In the genomic region with DNA sequence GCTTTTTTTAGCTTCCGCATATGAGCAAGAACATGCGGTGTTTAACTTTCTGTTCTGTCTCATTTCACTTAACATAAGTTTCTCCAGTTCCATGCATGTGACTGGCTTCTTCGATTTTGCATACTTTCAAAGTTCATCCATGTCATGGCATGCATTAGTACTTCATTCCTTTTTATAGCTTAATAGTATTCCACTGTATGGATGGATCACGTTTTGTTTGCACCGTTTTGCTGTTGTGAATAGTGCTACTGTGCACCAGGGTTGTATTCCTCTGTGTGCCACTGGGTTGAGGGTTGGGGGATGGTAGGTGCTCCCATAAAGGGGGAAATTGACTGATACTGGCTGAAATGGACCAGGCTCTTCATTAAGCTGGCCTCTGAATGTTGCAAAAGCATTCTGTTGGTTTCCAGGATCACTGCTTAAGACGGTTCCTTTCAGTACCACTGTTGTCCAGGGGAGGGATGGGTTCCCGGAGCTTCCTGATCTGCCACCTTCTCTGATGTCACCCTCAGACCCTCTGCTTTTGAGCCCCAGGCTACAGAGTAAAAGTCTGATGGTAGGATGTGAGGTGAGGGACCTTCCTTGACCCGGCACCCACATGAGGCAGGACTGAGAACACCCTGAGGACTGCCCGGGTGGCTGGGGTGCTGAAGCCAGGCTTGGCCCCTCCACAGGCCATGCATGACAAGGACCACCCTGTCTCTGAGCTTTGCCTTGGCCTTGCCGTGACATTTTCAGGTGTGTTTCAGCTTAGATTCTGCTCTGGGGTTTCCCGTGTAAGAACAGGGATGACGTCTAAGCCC, we compare ENCODE assay signal across 2 cellular contexts.
TF ChIP-seq lines count a peak whose summit lies in the region.

No MANE protein-coding gene starts in this region.

TF ChIP-seq in HEK293, 187 proteins besides CTCF, POLR2A, EP300 and RAD21:
- TF ChIP-seq, protein P1, sequence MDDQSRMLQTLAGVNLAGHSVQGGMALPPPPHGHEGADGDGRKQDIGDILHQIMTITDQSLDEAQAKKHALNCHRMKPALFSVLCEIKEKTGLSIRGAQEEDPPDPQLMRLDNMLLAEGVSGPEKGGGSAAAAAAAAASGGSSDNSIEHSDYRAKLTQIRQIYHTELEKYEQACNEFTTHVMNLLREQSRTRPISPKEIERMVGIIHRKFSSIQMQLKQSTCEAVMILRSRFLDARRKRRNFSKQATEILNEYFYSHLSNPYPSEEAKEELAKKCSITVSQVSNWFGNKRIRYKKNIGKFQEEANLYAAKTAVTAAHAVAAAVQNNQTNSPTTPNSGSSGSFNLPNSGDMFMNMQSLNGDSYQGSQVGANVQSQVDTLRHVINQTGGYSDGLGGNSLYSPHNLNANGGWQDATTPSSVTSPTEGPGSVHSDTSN (CRISPR knock-in tag; IDR thresholded peaks at IDR 0.05): no peak
- TF ChIP-seq ZNF366 (tag by site-specific recombination; conservative IDR thresholded peaks at IDR 0.05): no peak
- no peak for TF ChIP-seq ZNF221 (tag by site-specific recombination; IDR thresholded peaks at IDR 0.05; ENCODE audit: borderline replicate concordance)
- TF ChIP-seq ZNF146 (tag by site-specific recombination; IDR thresholded peaks at IDR 0.05): peak; percentile 67; the same call in 1 of the 2 replicates
- TF ChIP-seq ZFHX2 (tag by site-specific recombination; conservative IDR thresholded peaks at IDR 0.05): no peak
- TF ChIP-seq ZNF548 (tag by site-specific recombination; IDR thresholded peaks at IDR 0.05): no peak

TF ChIP-seq in K562, 482 proteins besides CTCF, POLR2A, EP300 and RAD21 (continues in another document):
- TF ChIP-seq BRCA1 (IDR thresholded peaks at IDR 0.05) (no peak), BRCA1 (CRISPR knock-in tag; IDR thresholded peaks at IDR 0.05) (peak; percentile 97; the same call in 1 of the 2 replicates), TOE1 (IDR thresholded peaks at IDR 0.05; ENCODE audit: borderline replicate concordance) (no peak), TOE1 (CRISPR knock-in tag; IDR thresholded peaks at IDR 0.05; ENCODE audit: borderline replicate concordance, low read depth) (no peak), NR2C2 (CRISPR knock-in tag; IDR thresholded peaks at IDR 0.05) (no peak), NR2C2 (tag; IDR thresholded peaks at IDR 0.05) (no peak), ZNF551 (CRISPR knock-in tag; IDR thresholded peaks at IDR 0.05) (no peak), ZNF354B (CRISPR knock-in tag; IDR thresholded peaks at IDR 0.05) (no peak), SMAD3 (CRISPR knock-in tag; conservative IDR thresholded peaks at IDR 0.05) (no peak), RBM17 (IDR thresholded peaks at IDR 0.05; ENCODE audit: borderline replicate concordance, low read depth, low read length) (no peak), ETV5 (CRISPR knock-in tag; IDR thresholded peaks at IDR 0.05; ENCODE audit: low read depth) (no peak), OTX1 (CRISPR knock-in tag; IDR thresholded peaks at IDR 0.05) (no peak), NCOA1 (IDR thresholded peaks at IDR 0.05; ENCODE audit: low read depth) (no peak), TAL1 (IDR thresholded peaks at IDR 0.05) (no peak), TSC22D4 (tag; IDR thresholded peaks at IDR 0.05) (no peak), ZNF263 (CRISPR knock-in tag; IDR thresholded peaks at IDR 0.05; ENCODE audit: borderline replicate concordance) (no peak), CTBP1 (IDR thresholded peaks at IDR 0.05; ENCODE audit: borderline replicate concordance) (no peak), PHF20 (IDR thresholded peaks at IDR 0.05; ENCODE audit: partially characterized antibody) (no peak), CEBPG (CRISPR knock-in tag; IDR thresholded peaks at IDR 0.05) (no peak), CEBPG (tag; conservative IDR thresholded peaks at IDR 0.05 in 1 of 2, IDR thresholded peaks at IDR 0.05 in 1 of 2) (no peak), ZNF175 (CRISPR knock-in tag; IDR thresholded peaks at IDR 0.05; ENCODE audit: low read depth) (no peak), HMG20A (CRISPR knock-in tag; conservative IDR thresholded peaks at IDR 0.05) (no peak), ARID1B (IDR thresholded peaks at IDR 0.05) (no peak), MED1 (CRISPR knock-in tag; IDR thresholded peaks at IDR 0.05; ENCODE audit: borderline replicate concordance) (0 out of 2 replicates have a peak, but pooled peaks have one; percentile 51), NFRKB (IDR thresholded peaks at IDR 0.05; ENCODE audit: low read depth) (no peak), ZNF212 (CRISPR knock-in tag; IDR thresholded peaks at IDR 0.05) (no peak), ZNF133 (CRISPR knock-in tag; IDR thresholded peaks at IDR 0.05) (no peak), FOXP1 (CRISPR knock-in tag; IDR thresholded peaks at IDR 0.05) (no peak), CBX1 (IDR thresholded peaks at IDR 0.05; ENCODE audit: low read depth) (no peak), RNF2 (IDR thresholded peaks at IDR 0.05) (no peak), ZNF12 (CRISPR knock-in tag; IDR thresholded peaks at IDR 0.05) (0 out of 2 replicates have a peak, but pooled peaks have one; percentile 47)
- TF ChIP-seq, protein P2, sequence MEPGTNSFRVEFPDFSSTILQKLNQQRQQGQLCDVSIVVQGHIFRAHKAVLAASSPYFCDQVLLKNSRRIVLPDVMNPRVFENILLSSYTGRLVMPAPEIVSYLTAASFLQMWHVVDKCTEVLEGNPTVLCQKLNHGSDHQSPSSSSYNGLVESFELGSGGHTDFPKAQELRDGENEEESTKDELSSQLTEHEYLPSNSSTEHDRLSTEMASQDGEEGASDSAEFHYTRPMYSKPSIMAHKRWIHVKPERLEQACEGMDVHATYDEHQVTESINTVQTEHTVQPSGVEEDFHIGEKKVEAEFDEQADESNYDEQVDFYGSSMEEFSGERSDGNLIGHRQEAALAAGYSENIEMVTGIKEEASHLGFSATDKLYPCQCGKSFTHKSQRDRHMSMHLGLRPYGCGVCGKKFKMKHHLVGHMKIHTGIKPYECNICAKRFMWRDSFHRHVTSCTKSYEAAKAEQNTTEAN (CRISPR knock-in tag; IDR thresholded peaks at IDR 0.05): no peak
- TF ChIP-seq, protein P3, sequence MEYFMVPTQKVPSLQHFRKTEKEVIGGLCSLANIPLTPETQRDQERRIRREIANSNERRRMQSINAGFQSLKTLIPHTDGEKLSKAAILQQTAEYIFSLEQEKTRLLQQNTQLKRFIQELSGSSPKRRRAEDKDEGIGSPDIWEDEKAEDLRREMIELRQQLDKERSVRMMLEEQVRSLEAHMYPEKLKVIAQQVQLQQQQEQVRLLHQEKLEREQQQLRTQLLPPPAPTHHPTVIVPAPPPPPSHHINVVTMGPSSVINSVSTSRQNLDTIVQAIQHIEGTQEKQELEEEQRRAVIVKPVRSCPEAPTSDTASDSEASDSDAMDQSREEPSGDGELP (CRISPR knock-in tag; IDR thresholded peaks at IDR 0.05; ENCODE audit: borderline replicate concordance): no peak
- TF ChIP-seq, protein P4, sequence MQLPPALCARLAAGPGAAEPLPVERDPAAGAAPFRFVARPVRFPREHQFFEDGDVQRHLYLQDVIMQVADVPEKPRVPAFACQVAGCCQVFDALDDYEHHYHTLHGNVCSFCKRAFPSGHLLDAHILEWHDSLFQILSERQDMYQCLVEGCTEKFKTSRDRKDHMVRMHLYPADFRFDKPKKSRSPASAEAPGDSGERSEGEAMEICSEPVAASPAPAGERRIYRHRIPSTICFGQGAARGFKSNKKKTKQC (CRISPR knock-in tag; IDR thresholded peaks at IDR 0.05): no peak; the same call in 1 of the 2 replicates
- TF ChIP-seq, protein P5, sequence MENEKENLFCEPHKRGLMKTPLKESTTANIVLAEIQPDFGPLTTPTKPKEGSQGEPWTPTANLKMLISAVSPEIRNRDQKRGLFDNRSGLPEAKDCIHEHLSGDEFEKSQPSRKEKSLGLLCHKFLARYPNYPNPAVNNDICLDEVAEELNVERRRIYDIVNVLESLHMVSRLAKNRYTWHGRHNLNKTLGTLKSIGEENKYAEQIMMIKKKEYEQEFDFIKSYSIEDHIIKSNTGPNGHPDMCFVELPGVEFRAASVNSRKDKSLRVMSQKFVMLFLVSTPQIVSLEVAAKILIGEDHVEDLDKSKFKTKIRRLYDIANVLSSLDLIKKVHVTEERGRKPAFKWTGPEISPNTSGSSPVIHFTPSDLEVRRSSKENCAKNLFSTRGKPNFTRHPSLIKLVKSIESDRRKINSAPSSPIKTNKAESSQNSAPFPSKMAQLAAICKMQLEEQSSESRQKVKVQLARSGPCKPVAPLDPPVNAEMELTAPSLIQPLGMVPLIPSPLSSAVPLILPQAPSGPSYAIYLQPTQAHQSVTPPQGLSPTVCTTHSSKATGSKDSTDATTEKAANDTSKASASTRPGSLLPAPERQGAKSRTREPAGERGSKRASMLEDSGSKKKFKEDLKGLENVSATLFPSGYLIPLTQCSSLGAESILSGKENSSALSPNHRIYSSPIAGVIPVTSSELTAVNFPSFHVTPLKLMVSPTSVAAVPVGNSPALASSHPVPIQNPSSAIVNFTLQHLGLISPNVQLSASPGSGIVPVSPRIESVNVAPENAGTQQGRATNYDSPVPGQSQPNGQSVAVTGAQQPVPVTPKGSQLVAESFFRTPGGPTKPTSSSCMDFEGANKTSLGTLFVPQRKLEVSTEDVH (IDR thresholded peaks at IDR 0.05; ENCODE audit: low read depth, partially characterized antibody): no peak
- TF ChIP-seq, protein P6, sequence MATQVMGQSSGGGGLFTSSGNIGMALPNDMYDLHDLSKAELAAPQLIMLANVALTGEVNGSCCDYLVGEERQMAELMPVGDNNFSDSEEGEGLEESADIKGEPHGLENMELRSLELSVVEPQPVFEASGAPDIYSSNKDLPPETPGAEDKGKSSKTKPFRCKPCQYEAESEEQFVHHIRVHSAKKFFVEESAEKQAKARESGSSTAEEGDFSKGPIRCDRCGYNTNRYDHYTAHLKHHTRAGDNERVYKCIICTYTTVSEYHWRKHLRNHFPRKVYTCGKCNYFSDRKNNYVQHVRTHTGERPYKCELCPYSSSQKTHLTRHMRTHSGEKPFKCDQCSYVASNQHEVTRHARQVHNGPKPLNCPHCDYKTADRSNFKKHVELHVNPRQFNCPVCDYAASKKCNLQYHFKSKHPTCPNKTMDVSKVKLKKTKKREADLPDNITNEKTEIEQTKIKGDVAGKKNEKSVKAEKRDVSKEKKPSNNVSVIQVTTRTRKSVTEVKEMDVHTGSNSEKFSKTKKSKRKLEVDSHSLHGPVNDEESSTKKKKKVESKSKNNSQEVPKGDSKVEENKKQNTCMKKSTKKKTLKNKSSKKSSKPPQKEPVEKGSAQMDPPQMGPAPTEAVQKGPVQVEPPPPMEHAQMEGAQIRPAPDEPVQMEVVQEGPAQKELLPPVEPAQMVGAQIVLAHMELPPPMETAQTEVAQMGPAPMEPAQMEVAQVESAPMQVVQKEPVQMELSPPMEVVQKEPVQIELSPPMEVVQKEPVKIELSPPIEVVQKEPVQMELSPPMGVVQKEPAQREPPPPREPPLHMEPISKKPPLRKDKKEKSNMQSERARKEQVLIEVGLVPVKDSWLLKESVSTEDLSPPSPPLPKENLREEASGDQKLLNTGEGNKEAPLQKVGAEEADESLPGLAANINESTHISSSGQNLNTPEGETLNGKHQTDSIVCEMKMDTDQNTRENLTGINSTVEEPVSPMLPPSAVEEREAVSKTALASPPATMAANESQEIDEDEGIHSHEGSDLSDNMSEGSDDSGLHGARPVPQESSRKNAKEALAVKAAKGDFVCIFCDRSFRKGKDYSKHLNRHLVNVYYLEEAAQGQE (CRISPR knock-in tag; IDR thresholded peaks at IDR 0.05; ENCODE audit: low read depth): 0 out of 2 replicates have a peak, but pooled peaks have one; percentile 37
- TF ChIP-seq, protein P7, sequence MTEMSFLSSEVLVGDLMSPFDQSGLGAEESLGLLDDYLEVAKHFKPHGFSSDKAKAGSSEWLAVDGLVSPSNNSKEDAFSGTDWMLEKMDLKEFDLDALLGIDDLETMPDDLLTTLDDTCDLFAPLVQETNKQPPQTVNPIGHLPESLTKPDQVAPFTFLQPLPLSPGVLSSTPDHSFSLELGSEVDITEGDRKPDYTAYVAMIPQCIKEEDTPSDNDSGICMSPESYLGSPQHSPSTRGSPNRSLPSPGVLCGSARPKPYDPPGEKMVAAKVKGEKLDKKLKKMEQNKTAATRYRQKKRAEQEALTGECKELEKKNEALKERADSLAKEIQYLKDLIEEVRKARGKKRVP (CRISPR knock-in tag; IDR thresholded peaks at IDR 0.05): no peak
- TF ChIP-seq, protein P8, sequence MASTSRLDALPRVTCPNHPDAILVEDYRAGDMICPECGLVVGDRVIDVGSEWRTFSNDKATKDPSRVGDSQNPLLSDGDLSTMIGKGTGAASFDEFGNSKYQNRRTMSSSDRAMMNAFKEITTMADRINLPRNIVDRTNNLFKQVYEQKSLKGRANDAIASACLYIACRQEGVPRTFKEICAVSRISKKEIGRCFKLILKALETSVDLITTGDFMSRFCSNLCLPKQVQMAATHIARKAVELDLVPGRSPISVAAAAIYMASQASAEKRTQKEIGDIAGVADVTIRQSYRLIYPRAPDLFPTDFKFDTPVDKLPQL (IDR thresholded peaks at IDR 0.05; ENCODE audit: extremely low read depth, insufficient read length): no peak
- TF ChIP-seq, protein P9, sequence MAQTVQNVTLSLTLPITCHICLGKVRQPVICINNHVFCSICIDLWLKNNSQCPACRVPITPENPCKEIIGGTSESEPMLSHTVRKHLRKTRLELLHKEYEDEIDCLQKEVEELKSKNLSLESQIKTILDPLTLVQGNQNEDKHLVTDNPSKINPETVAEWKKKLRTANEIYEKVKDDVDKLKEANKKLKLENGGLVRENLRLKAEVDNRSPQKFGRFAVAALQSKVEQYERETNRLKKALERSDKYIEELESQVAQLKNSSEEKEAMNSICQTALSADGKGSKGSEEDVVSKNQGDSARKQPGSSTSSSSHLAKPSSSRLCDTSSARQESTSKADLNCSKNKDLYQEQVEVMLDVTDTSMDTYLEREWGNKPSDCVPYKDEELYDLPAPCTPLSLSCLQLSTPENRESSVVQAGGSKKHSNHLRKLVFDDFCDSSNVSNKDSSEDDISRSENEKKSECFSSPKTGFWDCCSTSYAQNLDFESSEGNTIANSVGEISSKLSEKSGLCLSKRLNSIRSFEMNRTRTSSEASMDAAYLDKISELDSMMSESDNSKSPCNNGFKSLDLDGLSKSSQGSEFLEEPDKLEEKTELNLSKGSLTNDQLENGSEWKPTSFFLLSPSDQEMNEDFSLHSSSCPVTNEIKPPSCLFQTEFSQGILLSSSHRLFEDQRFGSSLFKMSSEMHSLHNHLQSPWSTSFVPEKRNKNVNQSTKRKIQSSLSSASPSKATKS (CRISPR knock-in tag; IDR thresholded peaks at IDR 0.05): no peak
- TF ChIP-seq, protein P10, sequence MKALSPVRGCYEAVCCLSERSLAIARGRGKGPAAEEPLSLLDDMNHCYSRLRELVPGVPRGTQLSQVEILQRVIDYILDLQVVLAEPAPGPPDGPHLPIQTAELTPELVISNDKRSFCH (CRISPR knock-in tag; IDR thresholded peaks at IDR 0.05): no peak
- TF ChIP-seq, protein P10 (tag; IDR thresholded peaks at IDR 0.05): no peak
